8 cellular contexts compared by ENCODE assay signal in genomic region chr7:25854608-25855497, GRCh38.
A peak's percentile ranks its signal among the peaks of the same experiment; 100 is the strongest.
DNase-seq lines count a peak whose midpoint lies in the region; ATAC-seq, FAIRE-seq and TF ChIP-seq lines count a peak whose summit lies in the region.

No MANE protein-coding gene starts in this region.

- no peak overlapping the region for H3K4me3 ChIP-seq in IMR-90 (ENCODE audit: insufficient read depth, low read depth, low read length)
- H3K4me3 ChIP-seq in GM12878, result no peak overlapping the region
- peak overlapping the region in 1 of 2 donors; percentile 33 for H3K4me3 ChIP-seq in kidney (ENCODE audit: low read length in 2 of 2)
- H3K4me3 ChIP-seq in stomach, result peak overlapping the region in 1 of 4 donors; percentile 36

- H3K27me3 ChIP-seq in IMR-90 (ENCODE audit: control insufficient read depth, insufficient read depth, low read length) (peaks cover 3% of the 10 kb centered on the region; the same call in 1 of the 2 replicates), GM12878 (replicated peaks in 1 of 2; ENCODE audit: control insufficient read depth in 2 of 2, insufficient read depth in 2 of 2, low read length in 1 of 2) (peaks cover 10 to 25% of the 10 kb centered on the region in 2 experiments), stomach (peaks cover 12 to 100% (median 84%) of the 10 kb centered on the region in 3 donors)

- H2BK5ac ChIP-seq in IMR-90 (ENCODE audit: low read depth, low read length, poor library complexity, severe bottlenecking), result no peak overlapping the region

- H3K23ac ChIP-seq in IMR-90 (ENCODE audit: low read depth, low read length), result no peak overlapping the region

- intact Hi-C loops in activated naive CD4-positive, alpha-beta T cell treated with anti-CD3 and anti-CD28 coated beads for 36 hours (cut with micrococcal nuclease), result loop anchor here (5.0 kb wide), 5 partner anchors 133 to 1387 kb away; partner anchors contain the start of genes EVX1 and HOXA1
- intact Hi-C loops in IMR-90 (cut with micrococcal nuclease), result loop anchor here (1.0 to 10.0 kb wide), 3 partner anchors 133 to 510 kb away; partner anchors contain the start of genes CBX3 and HNRNPA2B1
- intact Hi-C loops in GM12878 (cut with micrococcal nuclease; ENCODE audit: unreplicated experiment), result loop anchor here (5.0 kb wide), 2 partner anchors 133 to 468 kb away; no protein-coding TSS in a partner anchor
- intact Hi-C loops in kidney (cut with DNase I), result loop anchor here (10.0 kb wide), 3 partner anchors 460 to 1320 kb away; partner anchors contain the start of gene HOXA10
- intact Hi-C loops in stomach (cut with DNase I; ENCODE audit: low total_unique reads), result no loop called here
- intact Hi-C loops in left cardiac atrium (cut with DNase I), result loop anchor here (5.0 kb wide), 2 partner anchors 463 to 598 kb away; no protein-coding TSS in a partner anchor

- peak overlapping the region; percentile 35 for H3K4me3 Mint-ChIP-seq in activated naive CD4-positive, alpha-beta T cell treated with anti-CD3 and anti-CD28 coated beads for 36 hours

- dilution Hi-C loops in IMR-90 (cut with HindIII; ENCODE audit: low sequenced_read_pairs, unreplicated experiment), result no loop called here

- no peak overlapping the region for H4K5ac ChIP-seq in IMR-90 (ENCODE audit: low read depth, low read length)

- TF ChIP-seq POLR2A in IMR-90 (IDR thresholded peaks at IDR 0.05; ENCODE audit: low read depth, low read length) (peak; percentile 92), GM12878 (IDR thresholded peaks at IDR 0.05; ENCODE audit: low read depth, low read length) (no peak), stomach (IDR thresholded peaks at IDR 0.05) (no peak)

- no peaks in the 10 kb centered on the region for H3K79me2 ChIP-seq in GM12878 (ENCODE audit: control insufficient read depth, insufficient read depth, low read length)

- H2BK15ac ChIP-seq in IMR-90 (ENCODE audit: low read depth, low read length), result no peak overlapping the region

- SMC1A ChIA-PET in GM12878 (lab: Charles Lee; ENCODE audit: uncharacterized antibody, unreplicated experiment), result interaction anchor here (0.8 to 1.2 kb wide), 2 partner anchors 10 to 39 kb away, joined by 4 read pairs; no protein-coding TSS in a partner anchor

- no peak overlapping the region for H3K27ac Mint-ChIP-seq in activated naive CD4-positive, alpha-beta T cell treated with anti-CD3 and anti-CD28 coated beads for 36 hours

- H3K9me3 ChIP-seq in IMR-90 (ENCODE audit: control insufficient read depth, insufficient read depth, low read length), result no peaks in the 10 kb centered on the region
- peaks cover 23% of the 10 kb centered on the region for H3K9me3 ChIP-seq in GM12878 (replicated peaks; ENCODE audit: control insufficient read depth, insufficient read depth, low read length)
- no peaks in the 10 kb centered on the region for H3K9me3 ChIP-seq in kidney (ENCODE audit: control insufficient read depth in 1 of 2, low read length in 2 of 2)
- peaks cover 0 to 43% (median 13%) of the 10 kb centered on the region in 4 donors for H3K9me3 ChIP-seq in stomach

- no peak overlapping the region for H3K9ac ChIP-seq in IMR-90 (ENCODE audit: low read depth, low read length)
- H3K9ac ChIP-seq in GM12878 (ENCODE audit: control insufficient read depth, insufficient read depth, low read length), result no peak overlapping the region
- H3K9ac ChIP-seq in kidney (ENCODE audit: low read length in 2 of 2), result no peak overlapping the region

- H3K18ac ChIP-seq in IMR-90 (ENCODE audit: low read depth, low read length), result no peak overlapping the region

- H3K27me3 Mint-ChIP-seq in activated naive CD4-positive, alpha-beta T cell treated with anti-CD3 and anti-CD28 coated beads for 36 hours (ENCODE audit: low read depth), result peaks cover 49% of the 10 kb centered on the region

- peak; percentile 36 for TF ChIP-seq RAD21 in IMR-90 (IDR thresholded peaks at IDR 0.05; ENCODE audit: low read length)
- TF ChIP-seq RAD21 in GM12878 (IDR thresholded peaks at IDR 0.05; ENCODE audit: insufficient read depth, low read depth, low read length), result peak; percentile 31; the same call in 1 of the 2 replicates

- H3K4me1 ChIP-seq in IMR-90 (ENCODE audit: control insufficient read depth, insufficient read depth, low read length), result peaks cover 9% of the 10 kb centered on the region; the same call in 1 of the 2 replicates
- peaks cover 9% of the 10 kb centered on the region for H3K4me1 ChIP-seq in GM12878 (ENCODE audit: control insufficient read depth, insufficient read depth, low read length)
- peaks cover 2 to 8% of the 10 kb centered on the region in 2 donors for H3K4me1 ChIP-seq in kidney (ENCODE audit: control insufficient read depth in 1 of 2, insufficient read depth in 1 of 2, low read depth in 1 of 2, low read length in 2 of 2)
- H3K4me1 ChIP-seq in stomach, result peaks cover 19 to 72% (median 40%) of the 10 kb centered on the region in 4 donors

- in situ Hi-C loops in IMR-90 (cut with MboI; ENCODE audit: low sequenced_read_pairs), result loop anchor here (5.0 to 10.0 kb wide), 6 partner anchors 293 to 1302 kb away; partner anchors contain the start of genes CBX3, HNRNPA2B1 and HOXA7
- in situ Hi-C loops in GM12878 (cut with MboI), result loop anchor here (5.0 kb wide), 1 partner anchor 593 kb away; no protein-coding TSS in a partner anchor

- DNase-seq in activated naive CD4-positive, alpha-beta T cell treated with anti-CD3 and anti-CD28 coated beads for 36 hours, result peak; percentile 63
- DNase-seq in activated naive CD4-positive, alpha-beta T cell treated with anti-CD3 and anti-CD28 coated beads, Interleukin-2, amount 50 U/mL, for 16 hours, result no peak
- DNase-seq in IMR-90 (peak; percentile 100), NCI-H82 treated with DMSO at 0.1 percent for 48 hours (lab: John Stamatoyannopoulos, UW; ENCODE audit: unreplicated experiment) (peak; percentile 99), GM12878 (ENCODE audit: low read depth, low spot score) (no peak), kidney (peak; percentile 82), stomach (no peak), left cardiac atrium (no peak)

- CTCF ChIA-PET in activated naive CD4-positive, alpha-beta T cell treated with anti-CD3 and anti-CD28 coated beads for 36 hours (lab: Charles Lee), result interaction anchor here (0.7 to 1.3 kb wide), 8 partner anchors 10 to 1982 kb away, joined by 3 to 4 read pairs (median 3); no protein-coding TSS in a partner anchor
- CTCF ChIA-PET in IMR-90 (lab: Yijun Ruan, JAX), result interaction anchor here (0.8 kb wide), 1 partner anchor 512 kb away, joined by 3 read pairs; no protein-coding TSS in a partner anchor
- CTCF ChIA-PET in GM12878 (lab: Yijun Ruan, JAX), result interaction anchor here (0.7 to 4.1 kb wide), 10 partner anchors 10 to 720 kb away, joined by 3 to 30 read pairs (median 4); no protein-coding TSS in a partner anchor

- RAD21 ChIA-PET in GM12878 (lab: Charles Lee; ENCODE audit: unreplicated experiment), result no interaction called here

- H2AFZ ChIP-seq in IMR-90 (replicated peaks; ENCODE audit: low read length, poor library complexity) (no peak overlapping the region), GM12878 (ENCODE audit: control insufficient read depth, low read depth, low read length) (no peak overlapping the region)

- H3K27ac ChIP-seq in IMR-90 (ENCODE audit: insufficient read depth, low read length) (no peak overlapping the region), GM12878 (ENCODE audit: control insufficient read depth, insufficient read depth) (no peak overlapping the region), kidney (ENCODE audit: low read depth in 2 of 2, low read length in 2 of 2) (peak overlapping the region in 1 of 2 donors; percentile 70), stomach (peak overlapping the region in 4 of 5 donors; percentile 70 to 91 (median 80))

- H3K4me1 Mint-ChIP-seq in activated naive CD4-positive, alpha-beta T cell treated with anti-CD3 and anti-CD28 coated beads for 36 hours (ENCODE audit: low read depth), result peaks cover 25% of the 10 kb centered on the region

- BruUV-seq in IMR-90 (replicated peaks; lab: Mats Ljungman, UMichigan) (no TSS peak), GM12878 (replicated peaks; lab: Mats Ljungman, UMichigan) (no TSS peak)

- POLR2A ChIA-PET in IMR-90 (lab: Charles Lee; ENCODE audit: unreplicated experiment) (no interaction called here), GM12878 (lab: Charles Lee) (no interaction called here)

- no peak overlapping the region for H3K14ac ChIP-seq in IMR-90 (replicated peaks; ENCODE audit: low read depth, low read length)

- H4K91ac ChIP-seq in IMR-90 (ENCODE audit: insufficient read depth, low read depth, low read length), result no peak overlapping the region

- H3K56ac ChIP-seq in IMR-90 (ENCODE audit: extremely low read depth, insufficient read depth, low read length), result no peak overlapping the region

- WGBS in IMR-90 (ENCODE audit: extremely low coverage in 2 of 2, insufficient read length in 1 of 2), 2 experiments, result no CpG with 5 or more reads among the region's 20 CpGs
- 19% methylated on average over 20 of the region's 20 CpGs for WGBS in GM12878 (ENCODE audit: insufficient coverage, insufficient replicate concordance, low lambda C conversion rate, missing lambda C conversion rate)
- WGBS in stomach, 5 donors, result 8 to 12% (median 11%) methylated on average over 20 of the region's 20 CpGs

- ATAC-seq in IMR-90 (ENCODE audit: low read depth) (peak; percentile 66), GM12878 (peak; percentile 48), left cardiac atrium (no peak)

- no peak overlapping the region for H4K8ac ChIP-seq in IMR-90 (ENCODE audit: low read depth in 2 of 2, low read length in 2 of 2)

- no peak overlapping the region for H2BK20ac ChIP-seq in IMR-90 (ENCODE audit: low read depth, low read length)

- no peak overlapping the region for H2BK120ac ChIP-seq in IMR-90 (ENCODE audit: low read depth, low read length)

- H3K9me1 ChIP-seq in IMR-90 (ENCODE audit: insufficient read depth, low read length), result peaks cover 4% of the 10 kb centered on the region; the same call in 1 of the 2 replicates

- TF ChIP-seq CTCF in IMR-90 (conservative IDR thresholded peaks at IDR 0.05; ENCODE audit: low read depth, low read length) (peak; percentile 67), GM12878 (IDR thresholded peaks at IDR 0.05 in 2 of 3, conservative IDR thresholded peaks at IDR 0.05 in 1 of 3; ENCODE audit: control insufficient read depth in 2 of 3, extremely low read depth in 1 of 3, insufficient read depth in 1 of 3, low read depth in 3 of 3, low read length in 3 of 3) (peak; percentile 55 to 75 (median 64)), kidney (IDR thresholded peaks at IDR 0.05; ENCODE audit: borderline replicate concordance, extremely low read depth, insufficient read depth) (peak; percentile 61), stomach (IDR thresholded peaks at IDR 0.05) (peak in 5 of 7 experiments; percentile 28 to 55 (median 50))

- H4K20me1 ChIP-seq in IMR-90 (ENCODE audit: insufficient read depth, low read length), result no peaks in the 10 kb centered on the region
- H4K20me1 ChIP-seq in GM12878 (ENCODE audit: control insufficient read depth, insufficient read depth), result no peaks in the 10 kb centered on the region

- H3K4me2 ChIP-seq in IMR-90 (ENCODE audit: low read depth, low read length), result no peak overlapping the region; the same call in 1 of the 2 replicates
- no peak overlapping the region for H3K4me2 ChIP-seq in GM12878 (ENCODE audit: control insufficient read depth, insufficient read depth)

- no peaks in the 10 kb centered on the region for H3K79me1 ChIP-seq in IMR-90 (ENCODE audit: low read depth in 1 of 2, low read length in 2 of 2)

- no peak for TF ChIP-seq EP300 in GM12878 (IDR thresholded peaks at IDR 0.05; ENCODE audit: borderline replicate concordance in 1 of 2, control insufficient read depth in 1 of 2, low read depth in 2 of 2, low read length in 2 of 2)
- no peak for TF ChIP-seq EP300 in stomach (IDR thresholded peaks at IDR 0.05)

- FAIRE-seq in GM12878 (lab: Jason Lieb, UNC) (peak; percentile 75), kidney (lab: Jason Lieb, UNC) (peak; percentile 89)

- H3K4ac ChIP-seq in IMR-90 (ENCODE audit: low read depth, low read length), result no peak overlapping the region

- H2AK9ac ChIP-seq in IMR-90 (replicated peaks; ENCODE audit: low read depth, low read length, poor library complexity), result no peak overlapping the region

- no peaks in the 10 kb centered on the region for H3K9me3 Mint-ChIP-seq in activated naive CD4-positive, alpha-beta T cell treated with anti-CD3 and anti-CD28 coated beads for 36 hours

- H3K36me3 ChIP-seq in IMR-90 (ENCODE audit: control insufficient read depth, insufficient read depth, low read length), result no peaks in the 10 kb centered on the region
- no peaks in the 10 kb centered on the region for H3K36me3 ChIP-seq in GM12878 (ENCODE audit: control insufficient read depth in 2 of 2, insufficient read depth in 2 of 2, low read length in 1 of 2)
- no peaks in the 10 kb centered on the region for H3K36me3 ChIP-seq in kidney (ENCODE audit: control insufficient read depth in 1 of 2, insufficient read depth in 2 of 2, low read length in 2 of 2)
- no peaks in the 10 kb centered on the region for H3K36me3 ChIP-seq in stomach

- peaks cover 2% of the 10 kb centered on the region for H3K36me3 Mint-ChIP-seq in activated naive CD4-positive, alpha-beta T cell treated with anti-CD3 and anti-CD28 coated beads for 36 hours (ENCODE audit: low read depth)

- H2AK5ac ChIP-seq in IMR-90 (ENCODE audit: low read depth, low read length), result no peak overlapping the region

Comparison
In these comparisons a context has a peak if more than half of its experiments do, and no peak if none do; other contexts are left out.
1. DNase-seq: peak in activated naive CD4-positive, alpha-beta T cell treated with anti-CD3 and anti-CD28 coated beads for 36 hours (single experiment), IMR-90 (single experiment), NCI-H82 treated with DMSO at 0.1 percent for 48 hours (single experiment) and kidney (single experiment); none in activated naive CD4-positive, alpha-beta T cell treated with anti-CD3 and anti-CD28 coated beads, Interleukin-2, amount 50 U/mL, for 16 hours (single experiment), GM12878 (single experiment), stomach (single experiment) and left cardiac atrium (single experiment).
2. ATAC-seq: peak in IMR-90 (single experiment) and GM12878 (single experiment); none in left cardiac atrium (0 of 2).
3. H3K27ac ChIP-seq: peak in stomach (4 of 5); none in IMR-90 (single experiment) and GM12878 (single experiment).
4. Peak in every context shown above with its lines, with median percentiles within 50 percentile points of each other: CTCF ChIP-seq.